In genomic region chr2:84022810-84023431, GRCh38 we compare ENCODE assay signal across 8 cellular contexts.
A peak's percentile ranks its signal among the peaks of the same experiment; 100 is the strongest.
DNase-seq lines count a peak whose midpoint lies in the region; ATAC-seq and TF ChIP-seq lines count a peak whose summit lies in the region.

No MANE protein-coding gene starts in this region.

- 53 to 57% methylated on average over 5 of the region's 5 CpGs for WGBS in testis, 2 donors

- intact Hi-C loops in testis (cut with DNase I; ENCODE audit: low total_unique reads) = no loop called here

- DNase-seq in AG04450 (ENCODE audit: low read depth, low spot score) = peak; percentile 16
- DNase-seq in ELR (ENCODE audit: low read depth) = peak; percentile 73
- DNase-seq in MG63 = peak; percentile 4
- DNase-seq in SKM-1 treated with dmso at 0.1 percent for 144 hours (lab: John Stamatoyannopoulos, UW; ENCODE audit: unreplicated experiment) = peak; percentile 61
- DNase-seq in glomerular endothelial cell (ENCODE audit: extremely low read depth, low read depth, low spot score) = peak; percentile 3
- peak; percentile 63 for DNase-seq in testis
- no peak for DNase-seq in activated CD4-positive, CD25-positive, alpha-beta regulatory T cell (lab: John Stamatoyannopoulos, UW)

- H3K27me3 ChIP-seq in AG04450 (ENCODE audit: control insufficient read depth, insufficient read depth, low read length) = no peaks in the 10 kb centered on the region
- no peaks in the 10 kb centered on the region for H3K27me3 ChIP-seq in MG63
- H3K27me3 ChIP-seq in testis = no peaks in the 10 kb centered on the region

- H3K9me3 ChIP-seq in AG04450 (ENCODE audit: control insufficient read depth, insufficient read depth, low read length) = no peaks in the 10 kb centered on the region
- H3K9me3 ChIP-seq in MG63 = no peaks in the 10 kb centered on the region
- no peaks in the 10 kb centered on the region for H3K9me3 ChIP-seq in testis

- H3K4me3 ChIP-seq in AG04450 (ENCODE audit: low read depth, low read length) (no peak overlapping the region), MG63 (no peak overlapping the region), testis (no peak overlapping the region)

- H3K4me1 ChIP-seq in testis = no peaks in the 10 kb centered on the region

- ATAC-seq in HG03095 (IDR thresholded peaks at IDR 0.05; ENCODE audit: unreplicated experiment) = no peak

- CTCF ChIA-PET in AG04450 (lab: Charles Lee) = interaction anchor here (0.6 to 4.5 kb wide), 27 partner anchors 9 to 609 kb away, joined by 3 to 52 read pairs (median 4); no protein-coding TSS in a partner anchor

- TF ChIP-seq POLR2A in testis (IDR thresholded peaks at IDR 0.05) = no peak

- H3K27ac ChIP-seq in AG04450 (ENCODE audit: low read depth, low read length) = no peak overlapping the region
- no peak overlapping the region for H3K27ac ChIP-seq in testis

- TF ChIP-seq CTCF in AG04450 (IDR thresholded peaks at IDR 0.05; ENCODE audit: low read depth, low read length) = peak; percentile 81
- TF ChIP-seq CTCF in testis (IDR thresholded peaks at IDR 0.05) = peak; percentile 30 to 55 (median 46)

- H3K36me3 ChIP-seq in MG63 (no peaks in the 10 kb centered on the region), testis (ENCODE audit: low read depth, missing control alignments) (no peaks in the 10 kb centered on the region)

- POLR2A ChIA-PET in AG04450 (lab: Yijun Ruan, JAX) = no interaction called here

Comparison
In these comparisons a context has a peak if more than half of its experiments do, and no peak if none do; other contexts are left out.
1. DNase-seq: peak in AG04450 (single experiment), ELR (single experiment), MG63 (single experiment), SKM-1 treated with dmso at 0.1 percent for 144 hours (single experiment), glomerular endothelial cell (single experiment) and testis (single experiment); none in activated CD4-positive, CD25-positive, alpha-beta regulatory T cell (0 of 4).